In genomic region chr6:76940186-76940585, GRCh38 we compare ENCODE assay signal across 23 cellular contexts.
"Had no signal": no experiment of that assay in that cellular context is flagged by ENCODE, and none has a peak within 500 bp of the region (broad histone marks: within the 10 kb centered on the region; RNA-seq: fewer than 3 reads in every experiment).

No MANE protein-coding gene starts in this region.

- ATAC-seq: foreskin keratinocyte; natural killer cell treated with Interleukin-12 subunit alpha and Interleukin-12 subunit beta and Interleukin-15 and Interleukin-18, amount 100 ng/mL, for 72 hours; pancreas; psoas muscle; right cardiac atrium; stimulated activated effector memory CD8-positive, alpha-beta T cell treated with anti-CD3 and anti-CD28 coated beads, Interleukin-12 subunit alpha, Interleukin-12 subunit beta, amount 100 ng/mL, for 72 hours; stimulated activated naive CD8-positive, alpha-beta T cell treated with anti-CD3 and anti-CD28 coated beads, Interleukin-15, amount 100 ng/mL, for 72 hours had no signal

- DNase-seq: activated CD4-positive, alpha-beta T cell treated with anti-CD3 and anti-CD28 coated beads for 1 hour; activated CD8-positive, alpha-beta memory T cell treated with anti-CD3 and anti-CD28 coated beads, Interleukin-2, amount 50 U/mL, for 4 hours; activated naive CD4-positive, alpha-beta T cell; activated T-cell treated with anti-CD3 and anti-CD28 coated beads, Interleukin-2, amount 50 U/mL, for 24 hours; amniotic stem cell; dermis blood vessel endothelial cell; effector memory CD4-positive, alpha-beta T cell; foreskin keratinocyte; kidney; pancreas; psoas muscle; right cardiac atrium; small intestine; stimulated activated CD4-positive, alpha-beta T cell treated with anti-CD3 and anti-CD28 coated beads, Interleukin-2, amount 100 ng/mL, for 24 hours; stimulated activated naive CD8-positive, alpha-beta T cell treated with anti-CD3 and anti-CD28 coated beads, Interleukin-15, amount 100 ng/mL, for 72 hours; T-helper 9 cell; tibial artery had no signal

- H3K27me3 ChIP-seq: foreskin keratinocyte, neutrophil, pancreas, tibial artery had no signal

- H3K27ac ChIP-seq: foreskin keratinocyte, neutrophil, pancreas, psoas muscle, tibial artery had no signal

- H3K4me1 ChIP-seq: foreskin keratinocyte, pancreas, psoas muscle, tibial artery had no signal

- H3K4me3 ChIP-seq: pancreas, psoas muscle, tibial artery had no signal

- H3K4me3 Mint-ChIP-seq: activated naive CD8-positive, alpha-beta T cell; activated T-cell treated with anti-CD3 and anti-CD28 coated beads, Interleukin-2, amount 50 U/mL, for 24 hours; mesothelial cell of epicardium; natural killer cell treated with Interleukin-12 subunit alpha and Interleukin-12 subunit beta and Interleukin-15 and Interleukin-18, amount 100 ng/mL, for 72 hours; stimulated activated effector memory CD8-positive, alpha-beta T cell treated with anti-CD3 and anti-CD28 coated beads, Interleukin-12 subunit alpha, Interleukin-12 subunit beta, amount 100 ng/mL, for 72 hours; stimulated activated naive CD8-positive, alpha-beta T cell treated with anti-CD3 and anti-CD28 coated beads, Interleukin-15, amount 100 ng/mL, for 72 hours had no signal

- H3K27me3 Mint-ChIP-seq: activated naive CD8-positive, alpha-beta T cell; activated T-cell treated with anti-CD3 and anti-CD28 coated beads, Interleukin-2, amount 50 U/mL, for 24 hours; natural killer cell treated with Interleukin-12 subunit alpha and Interleukin-12 subunit beta and Interleukin-15 and Interleukin-18, amount 100 ng/mL, for 72 hours; stimulated activated naive CD8-positive, alpha-beta T cell treated with anti-CD3 and anti-CD28 coated beads, Interleukin-15, amount 100 ng/mL, for 72 hours had no signal

- H3K4me1 Mint-ChIP-seq: mesothelial cell of epicardium; stimulated activated effector memory CD8-positive, alpha-beta T cell treated with anti-CD3 and anti-CD28 coated beads, Interleukin-12 subunit alpha, Interleukin-12 subunit beta, amount 100 ng/mL, for 72 hours; stimulated activated naive CD8-positive, alpha-beta T cell treated with anti-CD3 and anti-CD28 coated beads, Interleukin-15, amount 100 ng/mL, for 72 hours had no signal

- H3K27ac Mint-ChIP-seq: activated naive CD8-positive, alpha-beta T cell; activated T-cell treated with anti-CD3 and anti-CD28 coated beads, Interleukin-2, amount 50 U/mL, for 24 hours; activated T-helper 2 cell treated with anti-CD3 and anti-CD28 coated beads, Interferon-gamma antibody, Interleukin-2, Interleukin-4, amounts not matched to agents 10 μg/mL and 5 μg/mL and 100 μg/mL, durations not matched to agents 14 hours and 24 hours and 36 hours; mesothelial cell of epicardium; natural killer cell treated with Interleukin-12 subunit alpha and Interleukin-12 subunit beta and Interleukin-15 and Interleukin-18, amount 100 ng/mL, for 72 hours; stimulated activated effector memory CD8-positive, alpha-beta T cell treated with anti-CD3 and anti-CD28 coated beads, Interleukin-12 subunit alpha, Interleukin-12 subunit beta, amount 100 ng/mL, for 72 hours; stimulated activated naive CD8-positive, alpha-beta T cell treated with anti-CD3 and anti-CD28 coated beads, Interleukin-15, amount 100 ng/mL, for 72 hours had no signal

- H3K9me3 ChIP-seq: neutrophil, pancreas, tibial artery had no signal

- H3K36me3 Mint-ChIP-seq: activated naive CD8-positive, alpha-beta T cell; mesothelial cell of epicardium; stimulated activated effector memory CD8-positive, alpha-beta T cell treated with anti-CD3 and anti-CD28 coated beads, Interleukin-12 subunit alpha, Interleukin-12 subunit beta, amount 100 ng/mL, for 72 hours had no signal

- H3K36me3 ChIP-seq: neutrophil, pancreas, tibial artery had no signal
